Comparison of ENCODE assay signal across 1 cellular context in genomic region chr2:172102858-172103359, GRCh38.
TF ChIP-seq lines count a peak whose summit lies in the region.

Gene DLX2 (minus strand): TSS chr2:172102900. CDS start chr2:172102538, 362 bp downstream.

TF ChIP-seq in HepG2, 621 proteins besides CTCF, POLR2A, EP300 and RAD21 (continued from another document and continues in another):
- no peak for TF ChIP-seq ZBTB40 (IDR thresholded peaks at IDR 0.05)
- peak; percentile 81 for TF ChIP-seq ZBTB40 (CRISPR knock-in tag; IDR thresholded peaks at IDR 0.05)
- TF ChIP-seq ZSCAN29 (CRISPR knock-in tag; conservative IDR thresholded peaks at IDR 0.05), result no peak
- TF ChIP-seq KLF15 (CRISPR knock-in tag; IDR thresholded peaks at IDR 0.05; ENCODE audit: borderline replicate concordance), result peak; percentile 98
- TF ChIP-seq KLF16 (CRISPR knock-in tag; IDR thresholded peaks at IDR 0.05), result peak in 1 of 2 experiments; percentile 63; a peak in 1 of 4 replicates
- TF ChIP-seq MYC (CRISPR knock-in tag; IDR thresholded peaks at IDR 0.05; ENCODE audit: borderline replicate concordance), result peak; percentile 92
- TF ChIP-seq PHF21A (CRISPR knock-in tag; IDR thresholded peaks at IDR 0.05), result peak; percentile 54; the same call in 1 of the 2 replicates
- TF ChIP-seq BCL3 (CRISPR knock-in tag; IDR thresholded peaks at IDR 0.05), result peak; percentile 58; the same call in 1 of the 2 replicates
- peak; percentile 65 for TF ChIP-seq MED1 (CRISPR knock-in tag; IDR thresholded peaks at IDR 0.05)
- 0 out of 2 replicates have a peak, but pooled peaks have one; percentile 22 for TF ChIP-seq ZC3H13 (CRISPR knock-in tag; IDR thresholded peaks at IDR 0.05)
- TF ChIP-seq ZNF362 (CRISPR knock-in tag; IDR thresholded peaks at IDR 0.05; ENCODE audit: borderline replicate concordance), result 0 out of 2 replicates have a peak, but pooled peaks have one; percentile 7
- peak; percentile 86; the same call in 1 of the 2 replicates for TF ChIP-seq ZNF446 (CRISPR knock-in tag; IDR thresholded peaks at IDR 0.05)
- TF ChIP-seq ZNF253 (CRISPR knock-in tag; IDR thresholded peaks at IDR 0.05; ENCODE audit: borderline replicate concordance), result peak; percentile 60; the same call in 1 of the 2 replicates
- peak; percentile 98 for TF ChIP-seq ZNF232 (CRISPR knock-in tag; IDR thresholded peaks at IDR 0.05; ENCODE audit: borderline replicate concordance)
- TF ChIP-seq KLF9 (CRISPR knock-in tag; IDR thresholded peaks at IDR 0.05; ENCODE audit: low read depth), result 0 out of 2 replicates have a peak, but pooled peaks have one; percentile 44
- 0 out of 2 replicates have a peak, but pooled peaks have one; percentile 1 for TF ChIP-seq SSRP1 (CRISPR knock-in tag; IDR thresholded peaks at IDR 0.05)
- peak; percentile 67; the same call in 1 of the 2 replicates for TF ChIP-seq ZNF20 (CRISPR knock-in tag; IDR thresholded peaks at IDR 0.05)
- no peak for TF ChIP-seq E2F5 (CRISPR knock-in tag; conservative IDR thresholded peaks at IDR 0.05)
- TF ChIP-seq DBP (CRISPR knock-in tag; IDR thresholded peaks at IDR 0.05; ENCODE audit: not compliant biosample characterization), result peak; percentile 43
- peak; percentile 85 for TF ChIP-seq ZSCAN31 (CRISPR knock-in tag; IDR thresholded peaks at IDR 0.05; ENCODE audit: low read depth)
- peak; percentile 70; the same call in 1 of the 2 replicates for TF ChIP-seq IRX3 (CRISPR knock-in tag; IDR thresholded peaks at IDR 0.05; ENCODE audit: borderline replicate concordance, low read depth)
- TF ChIP-seq ATF3 (CRISPR knock-in tag; IDR thresholded peaks at IDR 0.05), result peak; percentile 56; the same call in 1 of the 2 replicates
- peak; percentile 75; the same call in 1 of the 2 replicates for TF ChIP-seq ZNF225 (CRISPR knock-in tag; IDR thresholded peaks at IDR 0.05)
- TF ChIP-seq NFAT5 (CRISPR knock-in tag; IDR thresholded peaks at IDR 0.05), result peak; percentile 98
- TF ChIP-seq ZNF552 (CRISPR knock-in tag; IDR thresholded peaks at IDR 0.05; ENCODE audit: borderline replicate concordance), result peak; percentile 87; the same call in 1 of the 2 replicates
- TF ChIP-seq ZNF367 (CRISPR knock-in tag; IDR thresholded peaks at IDR 0.05; ENCODE audit: borderline replicate concordance), result peak; percentile 99
- peak; percentile 43; the same call in 1 of the 2 replicates for TF ChIP-seq ZHX2 (IDR thresholded peaks at IDR 0.05; ENCODE audit: low read depth)
- TF ChIP-seq ZHX2 (CRISPR knock-in tag; IDR thresholded peaks at IDR 0.05; ENCODE audit: borderline replicate concordance), result peak; percentile 98
